ENCODE assay signal across 19 cellular contexts in genomic region chr20:23873370-23874015, GRCh38. TPM values are rescaled to one million over a fixed set of nuclear protein-coding genes. Genes with fewer than 3 reads are reported as not detected.
"Had no signal": no experiment of that assay in that cellular context is flagged by ENCODE, and none has a peak within 500 bp of the region (broad histone marks: within the 10 kb centered on the region; RNA-seq: fewer than 3 reads in every experiment).

No MANE protein-coding gene starts in this region.

- H3K36me3 Mint-ChIP-seq: naive B cell, T-cell had no signal

- H3K9me3 Mint-ChIP-seq: activated T-helper 1 cell treated with anti-CD3 and anti-CD28 coated beads, Interleukin-12 subunit alpha, Interleukin-12 subunit beta, Interleukin-2, Interleukin-4 antibody, amounts not matched to agents 30 ng/mL and 10 ng/mL and 1 ng/mL, durations not matched to agents 14 hours and 24 hours and 36 hours; naive B cell; T-cell had no signal

- H3K9me3 ChIP-seq: left lung, ovary, thyroid gland had no signal

- H3K36me3 ChIP-seq: cardiac muscle cell, left lung, ovary, thyroid gland had no signal

- H3K4me3 ChIP-seq: cardiac muscle cell, left lung, ovary, thyroid gland had no signal

- H3K4me1 ChIP-seq: left lung, thyroid gland had no signal

- H3K27me3 ChIP-seq: cardiac muscle cell, ovary, thyroid gland had no signal

- ATAC-seq: activated CD4-positive, CD25-positive, alpha-beta regulatory T cell treated with anti-CD3 and anti-CD28 coated beads, Interleukin-2, amount 50 U/mL, for 24 hours; left lung had no signal

- DNase-seq: activated CD8-positive, alpha-beta memory T cell treated with anti-CD3 and anti-CD28 coated beads, Interleukin-2, amount 50 U/mL, for 48 hours; activated naive CD4-positive, alpha-beta T cell treated with Interleukin-2 at 50 U/mL for 16 hours; glutamatergic neuron; hypothalamus; kidney; left lung; naive B cell; ovary; stimulated activated CD4-positive, alpha-beta T cell treated with anti-CD3 and anti-CD28 coated beads, Interleukin-1b, Interleukin-23, amount 100 ng/mL, for 48 hours; T1000; thyroid gland had no signal

- H3K27ac Mint-ChIP-seq: activated T-helper 1 cell treated with anti-CD3 and anti-CD28 coated beads, Interleukin-12 subunit alpha, Interleukin-12 subunit beta, Interleukin-2, Interleukin-4 antibody, amounts not matched to agents 30 ng/mL and 10 ng/mL and 1 ng/mL, durations not matched to agents 14 hours and 24 hours and 36 hours; naive B cell; T-cell had no signal

- H3K27ac ChIP-seq: cardiac muscle cell, left lung, ovary, thyroid gland had no signal

- H3K4me3 Mint-ChIP-seq: activated T-helper 1 cell treated with anti-CD3 and anti-CD28 coated beads, Interleukin-12 subunit alpha, Interleukin-12 subunit beta, Interleukin-2, Interleukin-4 antibody, amounts not matched to agents 30 ng/mL and 10 ng/mL and 1 ng/mL, durations not matched to agents 14 hours and 24 hours and 36 hours; naive B cell had no signal

- FAIRE-seq: colon, kidney had no signal

RNA-seq across cellular contexts. Expression of gene CST5, which starts 6.1 kb away (rescaled TPM):
- total RNA-seq: activated T-helper 1 cell treated with anti-CD3 and anti-CD28 coated beads, Interleukin-12 subunit alpha, Interleukin-12 subunit beta, Interleukin-2, Interleukin-4 antibody, amounts not matched to agents 30 ng/mL and 10 ng/mL and 1 ng/mL, durations not matched to agents 14 hours and 24 hours and 36 hours; cardiac muscle cell; kidney; mononuclear cell; ovary; renal cortical epithelial cell; T-cell; thyroid gland; urinary bladder had no signal
- polyA plus RNA-seq: ovary, urinary bladder had no signal

RNA-seq across cellular contexts. Expression of gene CST2, which starts 47.0 kb away (rescaled TPM):
- total RNA-seq: activated T-helper 1 cell treated with anti-CD3 and anti-CD28 coated beads, Interleukin-12 subunit alpha, Interleukin-12 subunit beta, Interleukin-2, Interleukin-4 antibody, amounts not matched to agents 30 ng/mL and 10 ng/mL and 1 ng/mL, durations not matched to agents 14 hours and 24 hours and 36 hours; cardiac muscle cell; kidney; mononuclear cell; ovary; renal cortical epithelial cell; T-cell; thyroid gland; urinary bladder had no signal
- polyA plus RNA-seq: cardiac muscle cell, urinary bladder had no signal
